In the genomic region with DNA sequence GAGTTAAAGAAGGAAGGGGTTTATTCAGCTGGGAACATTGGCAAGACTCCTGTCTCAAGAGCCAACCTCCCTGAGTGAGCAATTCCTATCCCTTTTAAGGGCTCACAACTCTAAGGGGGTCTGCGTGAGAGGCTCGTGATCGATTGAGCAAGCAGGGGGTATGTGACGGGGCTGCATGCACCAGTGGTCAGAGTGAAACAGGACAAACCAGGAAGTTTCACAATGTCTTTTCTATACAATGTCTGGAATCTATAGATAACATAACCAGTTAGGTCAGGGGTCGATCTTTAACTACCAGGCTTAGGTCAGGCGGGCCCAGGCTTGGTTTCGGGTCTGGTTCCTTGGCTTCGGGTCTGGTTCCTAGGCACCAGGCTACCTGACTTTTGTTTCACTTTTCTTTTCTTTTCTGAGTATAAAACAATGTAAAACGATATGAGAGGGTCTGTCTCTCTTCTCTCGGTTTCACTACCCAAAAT, we compare ENCODE assay signal across 18 cellular contexts. TPM values are rescaled to one million over a fixed set of nuclear protein-coding genes. Genes with fewer than 3 reads are reported as not detected.
DNase-seq lines count a peak whose midpoint lies in the region; ATAC-seq, FAIRE-seq and TF ChIP-seq lines count a peak whose summit lies in the region.
"Had no signal": no experiment of that assay in that cellular context is flagged by ENCODE, and none has a peak within 500 bp of the region (broad histone marks: within the 10 kb centered on the region; RNA-seq: fewer than 3 reads in every experiment).

No MANE protein-coding gene starts in this region.

- no peak for TF ChIP-seq CTCF in MM.1S (IDR thresholded peaks at IDR 0.05; ENCODE audit: low read length)
- TF ChIP-seq CTCF in HepG2 (CRISPR knock-in tag; IDR thresholded peaks at IDR 0.05) = no peak
- no peak for TF ChIP-seq CTCF in heart left ventricle (IDR thresholded peaks at IDR 0.05)

- H3K27ac ChIP-seq in MM.1S (ENCODE audit: low read length) = peak overlapping the region; percentile 89
- H3K27ac ChIP-seq in HepG2 (ENCODE audit: extremely low read length, insufficient read depth, low read length) = no peak overlapping the region
- no peak overlapping the region for H3K27ac ChIP-seq in heart left ventricle

- peak overlapping the region; percentile 71 for H3K4me3 ChIP-seq in MM.1S (ENCODE audit: low read length)
- H3K4me3 ChIP-seq in HepG2 (replicated peaks in 1 of 3; ENCODE audit: insufficient read depth in 1 of 3, low read depth in 2 of 3, low read length in 3 of 3) = peak overlapping the region in 2 of 3 experiments; percentile 35 to 48; a peak in 3 of 6 replicates
- H3K4me3 ChIP-seq in heart left ventricle = no peak overlapping the region
- H3K4me3 ChIP-seq: MG63 had no signal

- intact Hi-C loops in HepG2 (cut with micrococcal nuclease; ENCODE audit: unreplicated experiment) = no loop called here
- intact Hi-C loops in heart left ventricle (cut with DNase I) = no loop called here

- CTCF ChIA-PET in HepG2 (lab: Yijun Ruan, JAX; ENCODE audit: low intra/inter-chr PET ratio, low total read pairs) = no interaction called here

- no peaks in the 10 kb centered on the region for H3K79me2 ChIP-seq in MM.1S (ENCODE audit: low read length)
- H3K79me2 ChIP-seq in HepG2 (ENCODE audit: insufficient read depth, low read length) = no peaks in the 10 kb centered on the region

- DNase-seq in CD1c-positive myeloid dendritic cell (ENCODE audit: extremely low spot score) (peak; percentile 30), MM.1S (peak; percentile 81), SIG-M5 treated with dmso at 0.1 percent for 504 hours (lab: John Stamatoyannopoulos, UW; ENCODE audit: unreplicated experiment) (peak; percentile 86), HepG2 (ENCODE audit: low spot score) (peak; percentile 12), Ammon's horn (ENCODE audit: low spot score) (no peak), heart left ventricle (no peak)
- DNase-seq: activated CD4-positive, alpha-beta T cell treated with anti-CD3 and anti-CD28 coated beads, Interleukin-2, amount 10 ng/mL, durations not matched to agents 7 days and 5 days; activated T-cell treated with anti-CD3 and anti-CD28 coated beads, Interleukin-2, amount 50 U/mL, for 4 hours; HCEC 1CT; islet precursor cell; MG63; NCI-H2107; NCI-H69; nephron progenitor cell; stimulated activated CD4-positive, alpha-beta T cell treated with anti-CD3 and anti-CD28 coated beads, Interleukin-12 subunit alpha, Interleukin-12 subunit beta, amount 100 ng/mL, for 4 hours had no signal

- TF ChIP-seq RAD21 in HepG2 (CRISPR knock-in tag; IDR thresholded peaks at IDR 0.05) = no peak

- no TSS peak for BruUV-seq in HepG2 (replicated peaks; lab: Mats Ljungman, UMichigan)

- no peaks in the 10 kb centered on the region for H3K9me2 ChIP-seq in MM.1S (replicated peaks; ENCODE audit: insufficient read depth, low read length)

- H3K9me3 ChIP-seq in MM.1S (replicated peaks; ENCODE audit: insufficient read depth, low read length) (no peaks in the 10 kb centered on the region), HepG2 (ENCODE audit: low read length) (no peaks in the 10 kb centered on the region), heart left ventricle (no peaks in the 10 kb centered on the region)
- H3K9me3 ChIP-seq: MG63 had no signal

- no peak for TF ChIP-seq EP300 in HepG2 (IDR thresholded peaks at IDR 0.05; ENCODE audit: low read depth in 2 of 2, low read length in 2 of 2)
- TF ChIP-seq EP300 in HepG2 (CRISPR knock-in tag; IDR thresholded peaks at IDR 0.05; ENCODE audit: borderline replicate concordance) = no peak

- peak overlapping the region; percentile 72 for H3K9ac ChIP-seq in MM.1S (ENCODE audit: low read length)
- peak overlapping the region; percentile 25; the same call in 1 of the 2 replicates for H3K9ac ChIP-seq in HepG2 (ENCODE audit: insufficient read depth, low read depth, low read length)

- no peaks in the 10 kb centered on the region for H4K20me1 ChIP-seq in MM.1S (ENCODE audit: insufficient read depth, low read length)
- H4K20me1 ChIP-seq in HepG2 (ENCODE audit: insufficient read depth, low read length) = no peaks in the 10 kb centered on the region

- H3K4me2 ChIP-seq in MM.1S (ENCODE audit: low read depth, low read length) (peak overlapping the region; percentile 97), HepG2 (ENCODE audit: low read depth, low read length) (peak overlapping the region; percentile 76)

- ATAC-seq in HepG2 (no peak), GM21360 (IDR thresholded peaks at IDR 0.05; ENCODE audit: unreplicated experiment) (no peak), heart left ventricle (no peak), GM19467 (IDR thresholded peaks at IDR 0.05; ENCODE audit: unreplicated experiment) (no peak)
- ATAC-seq: activated T-cell treated with anti-CD3 and anti-CD28 coated beads, Interleukin-2, amount 50 U/mL, for 4 hours had no signal

- H3K27me3 ChIP-seq in MM.1S (replicated peaks; ENCODE audit: insufficient read depth, low read length) = no peaks in the 10 kb centered on the region
- H3K27me3 ChIP-seq in HepG2 (ENCODE audit: control insufficient read depth in 1 of 2, insufficient read depth in 2 of 2, low read length in 2 of 2) = no peaks in the 10 kb centered on the region; a peak in 1 of 5 replicates
- H3K27me3 ChIP-seq in heart left ventricle = peaks cover 0 to 6% (median 0%) of the 10 kb centered on the region in 9 donors
- H3K27me3 ChIP-seq: MG63 had no signal

- H2AFZ ChIP-seq in MM.1S (ENCODE audit: low read length) (peak overlapping the region; percentile 99), HepG2 (ENCODE audit: low read length) (peak overlapping the region; percentile 90)

- no peak for FAIRE-seq in HepG2 (lab: Jason Lieb, UNC)
- FAIRE-seq: urothelium cell line had no signal

- H3K36me3 ChIP-seq in MM.1S (replicated peaks; ENCODE audit: insufficient read depth, low read length) (no peaks in the 10 kb centered on the region), HepG2 (replicated peaks in 1 of 2; ENCODE audit: control insufficient read depth in 1 of 2, insufficient read depth in 2 of 2, low read length in 2 of 2) (no peaks in the 10 kb centered on the region), heart left ventricle (no peaks in the 10 kb centered on the region)
- H3K36me3 ChIP-seq: MG63 had no signal

- TF ChIP-seq POLR2A in HepG2 (IDR thresholded peaks at IDR 0.05; ENCODE audit: insufficient read depth in 1 of 2, low read depth in 2 of 2, low read length in 2 of 2) (no peak), heart left ventricle (IDR thresholded peaks at IDR 0.05) (no peak)

- under 1% methylated on average over 10 of the region's 10 CpGs for WGBS in HepG2 (ENCODE audit: low lambda C conversion rate)
- 79 to 83% (median 81%) methylated on average over 10 of the region's 10 CpGs for WGBS in heart left ventricle, 4 donors

- POLR2A ChIA-PET in HepG2 (lab: Yijun Ruan, JAX) = no interaction called here

- H3F3A ChIP-seq in MM.1S (ENCODE audit: insufficient read depth, low read length) = peaks cover 4% of the 10 kb centered on the region

- H3K4me1 ChIP-seq in MM.1S (ENCODE audit: low read length) (peaks cover 9% of the 10 kb centered on the region), HepG2 (ENCODE audit: insufficient read depth, low read length) (peaks cover 15% of the 10 kb centered on the region), heart left ventricle (no peaks in the 10 kb centered on the region)

- in situ Hi-C loops in HepG2 (cut with HindIII; ENCODE audit: extremely low pct_ligation_motif_present, low pct_unique_long_range_greater_than_20kb) = no loop called here

RNA-seq across cellular contexts. Expression of gene LIPG, which starts 30.1 kb away (rescaled TPM):
- total RNA-seq in HepG2 (2016; rRNA removed; fragmentation: Illumina TruSeq; extraction: Trizol) (4.9 and 10.8 TPM in 2 replicates), heart left ventricle (10 to 100 TPM in 1 of 9 donors, 1 to 10 TPM in 2, under 1 TPM in 3, not detected in 3; 0.20 to 12.1 (median 1.1) TPM)
- 0.40 and 0.97 TPM in 2 replicates for total RNA-seq in HepG2 (2016; cell fraction: cytosol; rRNA removed; fragmentation: Illumina TruSeq; extraction: Trizol; ENCODE audit: low read depth)
- 5.5 and 12.1 TPM in 2 replicates for total RNA-seq in HepG2 (2016; cell fraction: insoluble cytoplasmic fraction; rRNA removed; fragmentation: Illumina TruSeq; extraction: Trizol)
- 2.7 and 2.9 TPM in 2 replicates for total RNA-seq in HepG2 (2016; cell fraction: membrane; rRNA removed; fragmentation: Illumina TruSeq; extraction: Trizol)
- total RNA-seq in HepG2 (2016; cell fraction: nucleus; rRNA removed; fragmentation: Illumina TruSeq; extraction: Trizol) = 12.8 and 17.5 TPM in 2 replicates
- polyA plus RNA-seq in HepG2 (2011; rRNA removed) (0.96 and 4.6 TPM in 2 replicates), heart left ventricle (1 to 10 TPM in 1 of 2 donors, under 1 TPM in 1; 0.04 to 7.2 TPM)
- polyA plus RNA-seq in HepG2 (2011; cell fraction: cytosol; rRNA removed) = 1.0 and 4.5 TPM in 2 replicates
- 1.4 and 5.0 TPM in 2 replicates for polyA plus RNA-seq in HepG2 (2011; cell fraction: nucleus; rRNA removed)
- 3.4 and 3.7 TPM in 2 replicates for polyA plus RNA-seq in HepG2 (2012)
- polyA plus RNA-seq in HepG2 (2016; cell fraction: cytosol; fragmentation: Illumina TruSeq; extraction: Trizol; ENCODE audit: low read depth) = 0.68 and 0.74 TPM in 2 replicates
- 3.4 and 3.6 TPM in 2 replicates for polyA plus RNA-seq in HepG2 (2016; cell fraction: insoluble cytoplasmic fraction; fragmentation: Illumina TruSeq; extraction: Trizol; ENCODE audit: low read depth)
- polyA plus RNA-seq in HepG2 (2016; cell fraction: membrane; fragmentation: Illumina TruSeq; extraction: Trizol; ENCODE audit: low read depth) = 0.89 and 1.1 TPM in 2 replicates
- 14.7 and 16.1 TPM in 2 replicates for polyA plus RNA-seq in HepG2 (2016; cell fraction: nucleus; fragmentation: Illumina TruSeq; extraction: Trizol; ENCODE audit: insufficient read depth, low read depth)
- 0.16 and 1.9 TPM in 2 replicates for polyA minus RNA-seq in HepG2 (2011; rRNA and poly(A)+ RNA removed; ENCODE audit: low replicate concordance)
- 2.0 and 4.5 TPM in 2 replicates for polyA minus RNA-seq in HepG2 (2011; cell fraction: cytosol; rRNA and poly(A)+ RNA removed)
- polyA minus RNA-seq in HepG2 (2011; cell fraction: nucleus; rRNA and poly(A)+ RNA removed) = 0.77 and 4.4 TPM in 2 replicates

RNA-seq across cellular contexts. Expression of gene RPL17, which starts 39.5 kb away (rescaled TPM):
- 2,087 and 2,639 TPM in 2 replicates for total RNA-seq in HepG2 (2016; rRNA removed; fragmentation: Illumina TruSeq; extraction: Trizol)
- 3,110 and 3,287 TPM in 2 replicates for total RNA-seq in HepG2 (2016; cell fraction: cytosol; rRNA removed; fragmentation: Illumina TruSeq; extraction: Trizol; ENCODE audit: low read depth)
- 2,077 and 2,707 TPM in 2 replicates for total RNA-seq in HepG2 (2016; cell fraction: insoluble cytoplasmic fraction; rRNA removed; fragmentation: Illumina TruSeq; extraction: Trizol)
- 4,915 and 4,916 TPM in 2 replicates for total RNA-seq in HepG2 (2016; cell fraction: membrane; rRNA removed; fragmentation: Illumina TruSeq; extraction: Trizol)
- 764 and 826 TPM in 2 replicates for total RNA-seq in HepG2 (2016; cell fraction: nucleus; rRNA removed; fragmentation: Illumina TruSeq; extraction: Trizol)
- polyA plus RNA-seq in HepG2 (2011; rRNA removed) = 3,818 and 4,133 TPM in 2 replicates
- 4,012 and 4,835 TPM in 2 replicates for polyA plus RNA-seq in HepG2 (2011; cell fraction: cytosol; rRNA removed)
- polyA plus RNA-seq in HepG2 (2011; cell fraction: nucleus; rRNA removed) = 824 and 1,042 TPM in 2 replicates
- 3,914 and 4,724 TPM in 2 replicates for polyA plus RNA-seq in HepG2 (2012)
- polyA plus RNA-seq in HepG2 (2016; cell fraction: cytosol; fragmentation: Illumina TruSeq; extraction: Trizol; ENCODE audit: low read depth) = 4,104 and 4,147 TPM in 2 replicates
- polyA plus RNA-seq in HepG2 (2016; cell fraction: insoluble cytoplasmic fraction; fragmentation: Illumina TruSeq; extraction: Trizol; ENCODE audit: low read depth) = 2,894 and 3,118 TPM in 2 replicates
- polyA plus RNA-seq in HepG2 (2016; cell fraction: membrane; fragmentation: Illumina TruSeq; extraction: Trizol; ENCODE audit: low read depth) = 5,165 and 5,252 TPM in 2 replicates
- 1,528 and 1,530 TPM in 2 replicates for polyA plus RNA-seq in HepG2 (2016; cell fraction: nucleus; fragmentation: Illumina TruSeq; extraction: Trizol; ENCODE audit: insufficient read depth, low read depth)
- 381 and 692 TPM in 2 replicates for polyA minus RNA-seq in HepG2 (2011; rRNA and poly(A)+ RNA removed; ENCODE audit: low replicate concordance)
- polyA minus RNA-seq in HepG2 (2011; cell fraction: cytosol; rRNA and poly(A)+ RNA removed) = 546 and 648 TPM in 2 replicates
- 521 and 627 TPM in 2 replicates for polyA minus RNA-seq in HepG2 (2011; cell fraction: nucleus; rRNA and poly(A)+ RNA removed)
- total RNA-seq in heart left ventricle = 1,000 to 10,000 TPM in 1 of 9 donors, 100 to 1,000 TPM in 8; 418 to 1,162 (median 756) TPM
- 1,000 to 10,000 TPM; 1,191 to 1,981 TPM for polyA plus RNA-seq in heart left ventricle

RNA-seq across cellular contexts. Expression of gene C18orf32, which starts 44.7 kb away (rescaled TPM):
- total RNA-seq in HepG2 (2016; rRNA removed; fragmentation: Illumina TruSeq; extraction: Trizol) = 14.5 and 20.6 TPM in 2 replicates
- 21.3 and 22.8 TPM in 2 replicates for total RNA-seq in HepG2 (2016; cell fraction: cytosol; rRNA removed; fragmentation: Illumina TruSeq; extraction: Trizol; ENCODE audit: low read depth)
- total RNA-seq in HepG2 (2016; cell fraction: insoluble cytoplasmic fraction; rRNA removed; fragmentation: Illumina TruSeq; extraction: Trizol) = 14.0 and 23.8 TPM in 2 replicates
- 32.7 and 32.8 TPM in 2 replicates for total RNA-seq in HepG2 (2016; cell fraction: membrane; rRNA removed; fragmentation: Illumina TruSeq; extraction: Trizol)
- total RNA-seq in HepG2 (2016; cell fraction: nucleus; rRNA removed; fragmentation: Illumina TruSeq; extraction: Trizol) = 15.0 and 16.4 TPM in 2 replicates
- polyA plus RNA-seq in HepG2 (2011; rRNA removed) = 15.9 and 17.6 TPM in 2 replicates
- polyA plus RNA-seq in HepG2 (2011; cell fraction: cytosol; rRNA removed) = 13.2 and 14.2 TPM in 2 replicates
- polyA plus RNA-seq in HepG2 (2011; cell fraction: nucleus; rRNA removed) = 6.4 and 8.7 TPM in 2 replicates
- polyA plus RNA-seq in HepG2 (2012) = 18.8 and 20.4 TPM in 2 replicates
- polyA plus RNA-seq in HepG2 (2016; cell fraction: cytosol; fragmentation: Illumina TruSeq; extraction: Trizol; ENCODE audit: low read depth) = 55.4 and 58.2 TPM in 2 replicates
- 18.5 and 25.1 TPM in 2 replicates for polyA plus RNA-seq in HepG2 (2016; cell fraction: insoluble cytoplasmic fraction; fragmentation: Illumina TruSeq; extraction: Trizol; ENCODE audit: low read depth)
- 45.4 and 46.0 TPM in 2 replicates for polyA plus RNA-seq in HepG2 (2016; cell fraction: membrane; fragmentation: Illumina TruSeq; extraction: Trizol; ENCODE audit: low read depth)
- 26.2 and 28.8 TPM in 2 replicates for polyA plus RNA-seq in HepG2 (2016; cell fraction: nucleus; fragmentation: Illumina TruSeq; extraction: Trizol; ENCODE audit: insufficient read depth, low read depth)
- polyA minus RNA-seq in HepG2 (2011; rRNA and poly(A)+ RNA removed; ENCODE audit: low replicate concordance) = 1.9 and 3.2 TPM in 2 replicates
- 4.7 and 6.5 TPM in 2 replicates for polyA minus RNA-seq in HepG2 (2011; cell fraction: cytosol; rRNA and poly(A)+ RNA removed)
- 4.4 and 6.7 TPM in 2 replicates for polyA minus RNA-seq in HepG2 (2011; cell fraction: nucleus; rRNA and poly(A)+ RNA removed)
- 10 to 100 TPM; 17.6 to 61.1 (median 36.8) TPM for total RNA-seq in heart left ventricle
- 10 to 100 TPM; 66.7 to 68.8 TPM for polyA plus RNA-seq in heart left ventricle

Comparison
In these comparisons a context has a peak if more than half of its experiments do, and no peak if none do; other contexts are left out.
1. DNase-seq: peak in CD1c-positive myeloid dendritic cell (single experiment), MM.1S (single experiment), SIG-M5 treated with dmso at 0.1 percent for 504 hours (single experiment) and HepG2 (single experiment); none in Ammon's horn (single experiment) and heart left ventricle (0 of 5).
2. H3K4me3 ChIP-seq: peak in MM.1S (single experiment) and HepG2 (2 of 3); none in heart left ventricle (0 of 12).